ENCODE assay signal across 1 cellular context in the genomic region with DNA sequence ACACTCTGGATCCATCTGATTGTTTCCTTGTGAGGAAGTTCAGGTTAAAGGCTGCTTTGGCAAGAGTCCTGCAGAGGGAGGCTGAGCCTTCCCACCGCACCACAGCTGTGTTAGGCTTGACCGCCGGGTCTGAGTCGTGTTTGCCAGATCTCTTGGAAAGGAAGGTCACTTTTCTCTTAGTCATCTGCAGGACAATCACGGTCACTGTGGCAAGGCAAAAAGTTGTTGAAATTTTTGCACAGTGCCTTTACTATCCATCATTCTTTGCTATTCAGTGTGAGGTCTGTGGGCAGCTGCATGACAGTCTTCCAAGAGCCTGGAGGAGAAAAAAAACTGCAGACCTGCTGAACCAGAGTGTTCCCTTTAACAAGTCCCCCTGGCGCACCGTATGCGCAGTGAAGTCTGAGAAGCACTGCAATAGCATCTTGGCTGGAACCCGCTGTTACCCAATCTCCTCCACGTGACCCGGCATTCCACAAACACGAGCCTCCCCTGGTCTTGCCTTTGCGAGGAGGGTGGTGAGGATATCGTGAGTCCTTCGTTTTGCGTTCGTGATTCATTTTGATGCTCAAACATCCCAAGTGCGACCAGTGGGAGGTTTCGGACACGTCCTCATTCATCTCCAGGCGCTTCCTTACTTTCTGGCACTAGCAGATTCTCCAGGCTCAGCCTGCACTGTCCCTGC.
TF ChIP-seq lines count a peak whose summit lies in the region.

No MANE protein-coding gene starts in this region.

TF ChIP-seq in IMR-90, 13 proteins besides CTCF, POLR2A, EP300 and RAD21 (continued from another document):
- TF ChIP-seq SMC3 (IDR thresholded peaks at IDR 0.05; ENCODE audit: low read depth, low read length) (peak; percentile 7; the same call in 1 of the 2 replicates), MAZ (IDR thresholded peaks at IDR 0.05; ENCODE audit: borderline replicate concordance, low read depth, low read length) (0 out of 2 replicates have a peak, but pooled peaks have one; percentile 10), CHD1 (IDR thresholded peaks at IDR 0.05; ENCODE audit: low read depth, low read length) (no peak), MAFK (IDR thresholded peaks at IDR 0.05; ENCODE audit: low read depth, low read length) (no peak), MXI1 (IDR thresholded peaks at IDR 0.05; ENCODE audit: borderline replicate concordance, low read depth, low read length) (peak; percentile 86; the same call in 1 of the 2 replicates), RFX5 (IDR thresholded peaks at IDR 0.05; ENCODE audit: low read depth, low read length) (no peak)
- TF ChIP-seq, protein P1, sequence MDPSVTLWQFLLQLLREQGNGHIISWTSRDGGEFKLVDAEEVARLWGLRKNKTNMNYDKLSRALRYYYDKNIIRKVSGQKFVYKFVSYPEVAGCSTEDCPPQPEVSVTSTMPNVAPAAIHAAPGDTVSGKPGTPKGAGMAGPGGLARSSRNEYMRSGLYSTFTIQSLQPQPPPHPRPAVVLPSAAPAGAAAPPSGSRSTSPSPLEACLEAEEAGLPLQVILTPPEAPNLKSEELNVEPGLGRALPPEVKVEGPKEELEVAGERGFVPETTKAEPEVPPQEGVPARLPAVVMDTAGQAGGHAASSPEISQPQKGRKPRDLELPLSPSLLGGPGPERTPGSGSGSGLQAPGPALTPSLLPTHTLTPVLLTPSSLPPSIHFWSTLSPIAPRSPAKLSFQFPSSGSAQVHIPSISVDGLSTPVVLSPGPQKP (IDR thresholded peaks at IDR 0.05; ENCODE audit: borderline replicate concordance, low read depth, low read length): no peak
